Comparison of ENCODE assay signal across 10 cellular contexts in the genomic region with DNA sequence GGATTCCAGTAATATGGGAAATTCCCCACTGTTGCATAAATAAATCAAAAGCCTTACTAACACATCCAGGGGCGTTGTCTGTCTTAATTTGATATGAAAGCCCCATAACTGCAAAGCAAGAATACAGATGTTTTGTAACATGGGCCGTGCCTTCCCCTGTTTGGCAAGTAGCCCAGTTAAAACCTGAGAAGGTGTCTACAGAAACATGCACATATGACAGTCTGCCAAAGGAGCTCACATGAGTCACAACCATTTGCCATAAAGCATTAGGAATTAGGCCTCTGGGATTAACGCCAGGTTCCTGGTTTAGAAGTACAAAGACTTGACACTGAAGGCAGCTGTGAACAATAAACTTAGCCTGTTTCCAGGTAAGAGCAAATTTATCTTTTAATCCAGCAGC. TPM values are rescaled to one million over a fixed set of nuclear protein-coding genes. Genes with fewer than 3 reads are reported as not detected.
DNase-seq lines count a peak whose midpoint lies in the region; ATAC-seq and TF ChIP-seq lines count a peak whose summit lies in the region.
"Had no signal": no experiment of that assay in that cellular context is flagged by ENCODE, and none has a peak within 500 bp of the region (broad histone marks: within the 10 kb centered on the region; RNA-seq: fewer than 3 reads in every experiment).

No MANE protein-coding gene starts in this region.

- H3K9ac ChIP-seq in HCT116 (ENCODE audit: low read length): no peak overlapping the region

- H3K36me3 ChIP-seq in HCT116 (ENCODE audit: control insufficient read depth in 1 of 2, insufficient read depth in 2 of 2, low read length in 2 of 2) (no peaks in the 10 kb centered on the region), gastrocnemius medialis (no peaks in the 10 kb centered on the region), right lobe of liver (no peaks in the 10 kb centered on the region)

- H4K20me1 ChIP-seq in HCT116 (ENCODE audit: insufficient read depth): no peaks in the 10 kb centered on the region

- WGBS in right lobe of liver (ENCODE audit: insufficient coverage, low coverage, low lambda C conversion rate, missing lambda C conversion rate): 47% methylated on average over 3 of the region's 3 CpGs

- in situ Hi-C loops in gastrocnemius medialis (cut with MboI; ENCODE audit: low sequenced_read_pairs in 4 of 4): no loop called here

- TF ChIP-seq RAD21 in HCT116 (IDR thresholded peaks at IDR 0.05; ENCODE audit: low read depth): no peak

- no TSS peak for BruUV-seq in HCT116 (replicated peaks; lab: Mats Ljungman, UMichigan)

- H3K4me3 ChIP-seq in HCT116 (replicated peaks in 1 of 2; ENCODE audit: low read depth in 1 of 2, low read length in 2 of 2): no peak overlapping the region
- no peak overlapping the region for H3K4me3 ChIP-seq in gastrocnemius medialis
- H3K4me3 ChIP-seq in right lobe of liver: no peak overlapping the region

- H3K27ac ChIP-seq in HCT116 (ENCODE audit: low read depth, low read length) (0 out of 2 replicates have a peak overlapping the region, but pooled peaks have one; percentile 13), gastrocnemius medialis (no peak overlapping the region), right lobe of liver (no peak overlapping the region)

- H3K36me3 Mint-ChIP-seq in T-helper 17 cell (ENCODE audit: low read depth): no peaks in the 10 kb centered on the region
- H3K36me3 Mint-ChIP-seq in activated T-cell treated with anti-CD3 and anti-CD28 coated beads, Interleukin-2, amount 50 U/mL, for 72 hours (ENCODE audit: insufficient read depth in 2 of 2): peaks cover 0 to 5% of the 10 kb centered on the region in 2 donors

- no peak overlapping the region for H2AFZ ChIP-seq in HCT116 (ENCODE audit: low read depth, low read length, poor library complexity, severe bottlenecking)

- H3K4me1 ChIP-seq in HCT116 (ENCODE audit: control insufficient read depth in 1 of 2, insufficient read depth in 2 of 2, low read length in 2 of 2): peaks cover 0 to 11% of the 10 kb centered on the region in 2 experiments; a peak in 3 of 4 replicates
- peaks cover 0 to 3% of the 10 kb centered on the region in 2 donors for H3K4me1 ChIP-seq in gastrocnemius medialis
- no peaks in the 10 kb centered on the region for H3K4me1 ChIP-seq in right lobe of liver

- no peak for ATAC-seq in HCT116
- peak in 1 of 2 donors; percentile 83 for ATAC-seq in gastrocnemius medialis
- ATAC-seq in T-helper 17 cell: no peak
- no peak for ATAC-seq in right lobe of liver
- ATAC-seq in activated T-cell treated with anti-CD3 and anti-CD28 coated beads, Interleukin-2, amount 50 U/mL, for 72 hours (replicated peaks in 1 of 2): no peak
- no peak for ATAC-seq in stimulated activated naive CD8-positive, alpha-beta T cell treated with anti-CD3 and anti-CD28 coated beads, Interleukin-15, amount 100 ng/mL, for 72 hours
- ATAC-seq: activated CD8-positive, alpha-beta T cell treated with anti-CD3 and anti-CD28 coated beads, Interleukin-2, amount 10 ng/mL, durations not matched to agents 7 days and 5 days had no signal

- H3K9me2 ChIP-seq in HCT116 (ENCODE audit: insufficient read depth): no peaks in the 10 kb centered on the region

- H3K9me3 ChIP-seq in HCT116 (ENCODE audit: control insufficient read depth in 1 of 2, insufficient read depth in 1 of 2, low read depth in 1 of 2, low read length in 2 of 2): 0 out of 4 replicates have a peak, but pooled peaks cover 7 to 10% of the 10 kb centered on the region in 2 experiments
- no peaks in the 10 kb centered on the region for H3K9me3 ChIP-seq in gastrocnemius medialis
- no peaks in the 10 kb centered on the region for H3K9me3 ChIP-seq in T-helper 17 cell (ENCODE audit: control insufficient read depth, low read length, poor library complexity, severe bottlenecking)
- no peaks in the 10 kb centered on the region for H3K9me3 ChIP-seq in right lobe of liver

- TF ChIP-seq POLR2A in HCT116 (IDR thresholded peaks at IDR 0.05; ENCODE audit: borderline replicate concordance, extremely low read depth, insufficient read depth, insufficient read length): no peak
- TF ChIP-seq POLR2A in gastrocnemius medialis (IDR thresholded peaks at IDR 0.05): no peak
- no peak for TF ChIP-seq POLR2A in right lobe of liver (IDR thresholded peaks at IDR 0.05)

- POLR2A ChIA-PET in HCT116 (lab: Charles Lee): interaction anchor here (1.0 kb wide), 1 partner anchor 74 kb away, joined by 4 read pairs; no protein-coding TSS in a partner anchor

- DNase-seq in HCT116 (ENCODE audit: low read depth, low spot score) (peak; percentile 86), NCI-H69 (lab: John Stamatoyannopoulos, UW) (peak; percentile 87), dermis microvascular lymphatic vessel endothelial cell (ENCODE audit: low read depth in 2 of 2) (peak; percentile 4 to 44), gastrocnemius medialis (peak; percentile 41 to 60), T-helper 17 cell (no peak), right lobe of liver (no peak)
- no peak for DNase-seq in activated T-cell treated with anti-CD3 and anti-CD28 coated beads, Interleukin-2, amount 50 U/mL, for 72 hours
- no peak for DNase-seq in stimulated activated naive CD8-positive, alpha-beta T cell treated with anti-CD3 and anti-CD28 coated beads, Interleukin-15, amount 100 ng/mL, for 72 hours
- DNase-seq: activated CD8-positive, alpha-beta T cell treated with anti-CD3 and anti-CD28 coated beads, Interleukin-2, amount 10 ng/mL, durations not matched to agents 7 days and 5 days had no signal

- peaks cover 5 to 8% of the 10 kb centered on the region in 2 donors for H3K9me3 Mint-ChIP-seq in activated T-cell treated with anti-CD3 and anti-CD28 coated beads, Interleukin-2, amount 50 U/mL, for 72 hours
- H3K9me3 Mint-ChIP-seq in stimulated activated naive CD8-positive, alpha-beta T cell treated with anti-CD3 and anti-CD28 coated beads, Interleukin-15, amount 100 ng/mL, for 72 hours: peaks cover 17 to 39% of the 10 kb centered on the region in 2 donors

- CTCF ChIA-PET in HCT116 (lab: Charles Lee): interaction anchor here (1.2 kb wide), 1 partner anchor 16 kb away, joined by 6 read pairs; no protein-coding TSS in a partner anchor

- no peaks in the 10 kb centered on the region for H3K79me2 ChIP-seq in HCT116 (ENCODE audit: insufficient read depth, low read length)

- peak overlapping the region; percentile 31 for H3K4me2 ChIP-seq in HCT116 (ENCODE audit: low read length)

- RAD21 ChIA-PET in HCT116 (lab: Charles Lee; ENCODE audit: low non-redundant PET in 1 of 2, low total read pairs in 2 of 2, uncharacterized antibody in 2 of 2, unreplicated experiment in 2 of 2): interaction anchor here in 1 of 2 experiments (1.4 kb wide), 1 partner anchor 74 kb away, joined by 5 read pairs; no protein-coding TSS in a partner anchor

- H3K4me3 Mint-ChIP-seq in T-helper 17 cell: no peak overlapping the region
- H3K4me3 Mint-ChIP-seq in activated T-cell treated with anti-CD3 and anti-CD28 coated beads, Interleukin-2, amount 50 U/mL, for 72 hours: no peak overlapping the region
- no peak overlapping the region for H3K4me3 Mint-ChIP-seq in stimulated activated naive CD8-positive, alpha-beta T cell treated with anti-CD3 and anti-CD28 coated beads, Interleukin-15, amount 100 ng/mL, for 72 hours
- H3K4me3 Mint-ChIP-seq: activated CD8-positive, alpha-beta T cell treated with anti-CD3 and anti-CD28 coated beads, Interleukin-2, amount 10 ng/mL, durations not matched to agents 7 days and 5 days had no signal

- no peaks in the 10 kb centered on the region for H3K27me3 ChIP-seq in HCT116 (ENCODE audit: insufficient read depth, low read length)
- H3K27me3 ChIP-seq in gastrocnemius medialis: no peaks in the 10 kb centered on the region
- H3K27me3 ChIP-seq in right lobe of liver: no peaks in the 10 kb centered on the region

- no peaks in the 10 kb centered on the region for H3K4me1 Mint-ChIP-seq in T-helper 17 cell
- no peaks in the 10 kb centered on the region for H3K4me1 Mint-ChIP-seq in activated T-cell treated with anti-CD3 and anti-CD28 coated beads, Interleukin-2, amount 50 U/mL, for 72 hours (ENCODE audit: low read depth)
- H3K4me1 Mint-ChIP-seq in stimulated activated naive CD8-positive, alpha-beta T cell treated with anti-CD3 and anti-CD28 coated beads, Interleukin-15, amount 100 ng/mL, for 72 hours: no peaks in the 10 kb centered on the region

- intact Hi-C loops in HCT116 (cut with micrococcal nuclease) (loop anchor here (5.0 kb wide), 1 partner anchor 58 kb away; no protein-coding TSS in a partner anchor), gastrocnemius medialis (cut with DNase I; ENCODE audit: low total_unique reads) (no loop called here), right lobe of liver (cut with DNase I) (no loop called here)

- TF ChIP-seq CTCF in HCT116 (IDR thresholded peaks at IDR 0.05 in 2 of 3, conservative IDR thresholded peaks at IDR 0.05 in 1 of 3; ENCODE audit: borderline replicate concordance in 1 of 3, insufficient read depth in 1 of 3, low read depth in 2 of 3, low read length in 2 of 3) (no peak), gastrocnemius medialis (IDR thresholded peaks at IDR 0.05 in 4 of 5, conservative IDR thresholded peaks at IDR 0.05 in 1 of 5) (no peak), right lobe of liver (IDR thresholded peaks at IDR 0.05) (no peak)

- H3K27me3 Mint-ChIP-seq in T-helper 17 cell: peaks cover 15% of the 10 kb centered on the region
- peaks cover 13% of the 10 kb centered on the region for H3K27me3 Mint-ChIP-seq in activated T-cell treated with anti-CD3 and anti-CD28 coated beads, Interleukin-2, amount 50 U/mL, for 72 hours (ENCODE audit: low read depth)
- peaks cover 16% of the 10 kb centered on the region for H3K27me3 Mint-ChIP-seq in stimulated activated naive CD8-positive, alpha-beta T cell treated with anti-CD3 and anti-CD28 coated beads, Interleukin-15, amount 100 ng/mL, for 72 hours

- H3K27ac Mint-ChIP-seq in T-helper 17 cell: no peak overlapping the region
- H3K27ac Mint-ChIP-seq in activated T-cell treated with anti-CD3 and anti-CD28 coated beads, Interleukin-2, amount 50 U/mL, for 72 hours: no peak overlapping the region
- no peak overlapping the region for H3K27ac Mint-ChIP-seq in stimulated activated naive CD8-positive, alpha-beta T cell treated with anti-CD3 and anti-CD28 coated beads, Interleukin-15, amount 100 ng/mL, for 72 hours
- H3K27ac Mint-ChIP-seq: activated CD8-positive, alpha-beta T cell treated with anti-CD3 and anti-CD28 coated beads, Interleukin-2, amount 10 ng/mL, durations not matched to agents 7 days and 5 days had no signal

RNA-seq across cellular contexts. Expression of a gene that starts 43.1 kb away (rescaled TPM):
- 1.6 TPM for total RNA-seq in HCT116 (2021; ENCODE audit: unreplicated experiment)
- polyA plus RNA-seq in HCT116 (2012): 0.29 and 0.65 TPM in 2 replicates
- not detected in 2 replicates for total RNA-seq in dermis microvascular lymphatic vessel endothelial cell
- total RNA-seq in gastrocnemius medialis: 1 to 10 TPM; 5.0 to 8.8 (median 7.6) TPM
- under 1 TPM; 0.12 to 0.18 TPM for total RNA-seq in T-helper 17 cell
- total RNA-seq in right lobe of liver: 1 to 10 TPM in 5 of 6 experiments, under 1 TPM in 1; 0.51 to 2.5 (median 1.7) TPM
- under 1 TPM; 0.10 to 0.25 TPM for total RNA-seq in activated T-cell treated with anti-CD3 and anti-CD28 coated beads, Interleukin-2, amount 50 U/mL, for 72 hours
- total RNA-seq: pulmonary artery endothelial cell had no signal

RNA-seq across cellular contexts. Expression of a gene that starts 52.0 kb away (rescaled TPM):
- 0.27 TPM for total RNA-seq in HCT116 (2021; ENCODE audit: unreplicated experiment)
- polyA plus RNA-seq in HCT116 (2012): not detected in 2 replicates
- 6.0 and 8.6 TPM in 2 replicates for total RNA-seq in dermis microvascular lymphatic vessel endothelial cell
- total RNA-seq in gastrocnemius medialis: 1 to 10 TPM; 3.3 to 7.4 (median 5.5) TPM
- 1 to 10 TPM; 2.1 to 2.8 TPM for total RNA-seq in T-helper 17 cell
- under 1 TPM; 0.19 to 0.88 (median 0.50) TPM for total RNA-seq in right lobe of liver
- total RNA-seq in activated T-cell treated with anti-CD3 and anti-CD28 coated beads, Interleukin-2, amount 50 U/mL, for 72 hours: 1 to 10 TPM; 7.5 to 7.8 TPM

Comparison
In these comparisons a context has a peak if more than half of its experiments do, and no peak if none do; other contexts are left out.
1. DNase-seq: peak in HCT116 (single experiment), NCI-H69 (single experiment), dermis microvascular lymphatic vessel endothelial cell (2 of 2) and gastrocnemius medialis (2 of 2); none in T-helper 17 cell (0 of 3), right lobe of liver (0 of 3), activated T-cell treated with anti-CD3 and anti-CD28 coated beads, Interleukin-2, amount 50 U/mL, for 72 hours (0 of 2) and stimulated activated naive CD8-positive, alpha-beta T cell treated with anti-CD3 and anti-CD28 coated beads, Interleukin-15, amount 100 ng/mL, for 72 hours (0 of 2).